30 cellular contexts compared by ENCODE assay signal in the genomic region with DNA sequence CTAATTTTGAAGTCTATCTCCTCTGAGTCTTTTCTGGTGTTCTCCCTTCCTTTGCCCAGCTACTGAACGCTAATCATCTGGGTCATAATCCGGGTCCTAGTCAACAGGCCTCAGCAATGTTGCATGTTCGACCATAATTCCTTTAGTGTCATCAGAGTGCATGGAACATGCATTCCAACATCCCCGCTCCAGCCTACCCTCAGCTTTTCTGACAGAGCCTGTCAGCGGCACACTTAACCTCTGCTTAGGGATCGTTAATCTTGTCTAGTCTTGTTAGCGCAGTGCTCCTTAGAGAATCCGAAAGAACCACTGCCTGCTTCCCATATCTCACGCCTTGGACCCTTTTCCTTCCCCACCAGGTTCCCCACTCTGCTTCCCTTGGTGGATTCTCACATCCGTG.
"Had no signal": no experiment of that assay in that cellular context is flagged by ENCODE, and none has a peak within 500 bp of the region (broad histone marks: within the 10 kb centered on the region; RNA-seq: fewer than 3 reads in every experiment).

No MANE protein-coding gene starts in this region.

- DNase-seq: colonic mucosa; dermis blood vessel endothelial cell; effector memory CD4-positive, alpha-beta T cell; esophagus squamous epithelium; foreskin melanocyte; glutamatergic neuron; heart right ventricle; hippocampal formation; kidney glomerular epithelial cell; naive thymus-derived CD4-positive, alpha-beta T cell; nucleus accumbens; posterior cingulate gyrus; psoas muscle; right lobe of liver; small intestine; stimulated activated CD4-positive, alpha-beta T cell treated with anti-CD3 and anti-CD28 coated beads, Interleukin-12 subunit alpha, Interleukin-12 subunit beta, amount 100 ng/mL, for 4 hours; stimulated activated CD4-positive, alpha-beta T cell treated with anti-CD3 and anti-CD28 coated beads, Interleukin-1b, Interleukin-23, amount 100 ng/mL, for 48 hours; stimulated activated CD4-positive, alpha-beta T cell treated with anti-CD3 and anti-CD28 coated beads, Interleukin-4, amount 100 ng/mL, for 1 hour; stimulated activated CD8-positive, alpha-beta memory T cell treated with anti-CD3 and anti-CD28 coated beads, Interleukin-4, amount 100 ng/mL, for 48 hours; stimulated activated naive CD4-positive, alpha-beta T cell; stimulated activated naive CD8-positive, alpha-beta T cell treated with anti-CD3 and anti-CD28 coated beads, Interleukin-15, amount 100 ng/mL, for 72 hours; transverse colon; upper lobe of right lung; uterus had no signal

- H3K4me3 Mint-ChIP-seq: memory B cell; mesothelial cell of epicardium; naive thymus-derived CD4-positive, alpha-beta T cell; nephron; stimulated activated naive CD8-positive, alpha-beta T cell treated with anti-CD3 and anti-CD28 coated beads, Interleukin-15, amount 100 ng/mL, for 72 hours had no signal

- H3K4me1 ChIP-seq: colonic mucosa, esophagus squamous epithelium, heart right ventricle, psoas muscle, right lobe of liver, suprapubic skin, upper lobe of right lung, uterus had no signal

- H3K27ac ChIP-seq: colonic mucosa, esophagus squamous epithelium, heart right ventricle, psoas muscle, right lobe of liver, suprapubic skin, transverse colon, upper lobe of right lung, uterus had no signal

- H3K36me3 Mint-ChIP-seq: memory B cell, mesothelial cell of epicardium had no signal

- H3K9me3 Mint-ChIP-seq: mesothelial cell of epicardium, nephron had no signal

- H3K36me3 ChIP-seq: colonic mucosa, esophagus squamous epithelium, heart right ventricle, right lobe of liver, suprapubic skin, transverse colon, upper lobe of right lung, uterus had no signal

- H3K4me3 ChIP-seq: colonic mucosa, esophagus squamous epithelium, heart right ventricle, lung, psoas muscle, right lobe of liver, suprapubic skin, transverse colon, upper lobe of right lung, uterus had no signal

- H3K27ac Mint-ChIP-seq: memory B cell; mesothelial cell of epicardium; naive thymus-derived CD4-positive, alpha-beta T cell; nephron; stimulated activated naive CD8-positive, alpha-beta T cell treated with anti-CD3 and anti-CD28 coated beads, Interleukin-15, amount 100 ng/mL, for 72 hours had no signal

- H3K27me3 ChIP-seq: colonic mucosa, esophagus squamous epithelium, heart right ventricle, right lobe of liver, suprapubic skin, transverse colon, upper lobe of right lung, uterus had no signal

- ATAC-seq: heart right ventricle; left lobe of liver; naive thymus-derived CD4-positive, alpha-beta T cell; psoas muscle; right lobe of liver; stimulated activated naive CD8-positive, alpha-beta T cell treated with anti-CD3 and anti-CD28 coated beads, Interleukin-15, amount 100 ng/mL, for 72 hours; upper lobe of right lung had no signal

- H3K9me3 ChIP-seq: colonic mucosa, esophagus squamous epithelium, heart right ventricle, psoas muscle, right lobe of liver, suprapubic skin, transverse colon, upper lobe of right lung, uterus had no signal

- H3K4me1 Mint-ChIP-seq: memory B cell; naive thymus-derived CD4-positive, alpha-beta T cell; stimulated activated naive CD8-positive, alpha-beta T cell treated with anti-CD3 and anti-CD28 coated beads, Interleukin-15, amount 100 ng/mL, for 72 hours had no signal

- H3K27me3 Mint-ChIP-seq: stimulated activated naive CD8-positive, alpha-beta T cell treated with anti-CD3 and anti-CD28 coated beads, Interleukin-15, amount 100 ng/mL, for 72 hours had no signal
